9 cellular contexts compared by ENCODE assay signal in the genomic region with DNA sequence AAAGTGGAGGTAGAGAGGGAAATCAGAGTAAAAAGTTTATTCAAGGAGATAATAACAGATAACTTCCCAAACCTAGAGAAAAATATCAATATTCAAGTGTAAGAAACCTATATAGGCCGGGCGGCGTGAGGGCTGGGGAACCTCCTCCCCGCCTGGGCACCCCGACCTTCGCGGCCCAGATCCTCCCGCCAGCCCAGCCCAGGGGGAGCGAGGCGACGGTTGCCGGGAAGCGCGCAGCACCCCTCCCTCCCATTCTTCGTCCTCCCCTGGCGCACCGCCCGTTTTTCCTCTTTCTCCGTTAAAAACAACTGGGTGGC. TPM values are rescaled to one million over a fixed set of nuclear protein-coding genes. Genes with fewer than 3 reads are reported as not detected.
A peak's percentile ranks its signal among the peaks of the same experiment; 100 is the strongest.
DNase-seq lines count a peak whose midpoint lies in the region; ATAC-seq and TF ChIP-seq lines count a peak whose summit lies in the region.
"Had no signal": no experiment of that assay in that cellular context is flagged by ENCODE, and none has a peak within 500 bp of the region (broad histone marks: within the 10 kb centered on the region; RNA-seq: fewer than 3 reads in every experiment).

No MANE protein-coding gene starts in this region.

- TF ChIP-seq CTCF in CD14-positive monocyte (IDR thresholded peaks at IDR 0.05) (no peak), fibroblast of villous mesenchyme (IDR thresholded peaks at IDR 0.05; ENCODE audit: insufficient read depth, low read depth, low read length) (no peak), omental fat pad (IDR thresholded peaks at IDR 0.05) (no peak)

- intact Hi-C loops in CD14-positive monocyte (cut with micrococcal nuclease) (no loop called here), posterior vena cava (cut with DNase I) (no loop called here)

- peak overlapping the region; percentile 77 to 89 for H3K4me3 Mint-ChIP-seq in CD14-positive monocyte

- DNase-seq in CD14-positive monocyte (ENCODE audit: low spot score) (no peak), fibroblast of villous mesenchyme (ENCODE audit: low read depth) (no peak), omental fat pad (ENCODE audit: low spot score) (no peak), NCI-H748 treated with DMSO at 0.1 percent for 48 hours (lab: John Stamatoyannopoulos, UW) (no peak), NCI-H82 treated with DMSO at 0.1 percent for 48 hours (lab: John Stamatoyannopoulos, UW; ENCODE audit: unreplicated experiment) (no peak), posterior vena cava (ENCODE audit: low spot score) (no peak)
- DNase-seq in activated naive CD4-positive, alpha-beta T cell (lab: John Stamatoyannopoulos, UW): no peak
- DNase-seq: NCI-H524 treated with DMSO at 0.1 percent for 48 hours had no signal

- no peak overlapping the region for H3K27ac Mint-ChIP-seq in CD14-positive monocyte

- ATAC-seq in SK-N-SH treated with all-trans-retinoic acid at 6 μM for 48 hours (peak; percentile 65), omental fat pad (ENCODE audit: low FRiP score) (peak; percentile 61)

- H3K4me1 Mint-ChIP-seq in CD14-positive monocyte: peaks cover 20% of the 10 kb centered on the region

- peak overlapping the region; percentile 61 for H3K4me3 ChIP-seq in fibroblast of villous mesenchyme (ENCODE audit: low read depth, low read length)

- peaks cover 54 to 72% (median 55%) of the 10 kb centered on the region in 3 donors for H3K27me3 Mint-ChIP-seq in CD14-positive monocyte (ENCODE audit: low read depth in 3 of 3)

- H3K9me3 Mint-ChIP-seq in CD14-positive monocyte: peaks cover 8 to 15% (median 11%) of the 10 kb centered on the region in 7 donors

- H3K36me3 Mint-ChIP-seq in CD14-positive monocyte: peaks cover 2 to 4% of the 10 kb centered on the region in 2 donors

TF ChIP-seq in SK-N-SH treated with all-trans-retinoic acid at 6 μM for 48 hours, 23 proteins besides CTCF, POLR2A, EP300 and RAD21:
- TF ChIP-seq ISL1 (CRISPR knock-in tag; IDR thresholded peaks at IDR 0.05): no peak
- TF ChIP-seq ARNTL (CRISPR knock-in tag; IDR thresholded peaks at IDR 0.05; ENCODE audit: borderline replicate concordance, low read depth): no peak
- no peak for TF ChIP-seq ZNF70 (CRISPR knock-in tag; IDR thresholded peaks at IDR 0.05)
- no peak for TF ChIP-seq ZNF8 (CRISPR knock-in tag; IDR thresholded peaks at IDR 0.05)

RNA-seq across cellular contexts. Expression of a gene that starts 32.4 kb away (rescaled TPM):
- 1 to 10 TPM in 1 of 2 donors, under 1 TPM in 1; 0.84 to 1.2 TPM for polyA plus RNA-seq in CD14-positive monocyte
- not detected in 2 replicates for total RNA-seq in fibroblast of villous mesenchyme
- total RNA-seq in omental fat pad: under 1 TPM in 2 of 4 donors, not detected in 2; 0.65 to 0.96 TPM
- under 1 TPM in 1 of 2 donors, not detected in 1; 0.19 TPM for total RNA-seq in posterior vena cava
